Comparison of ENCODE assay signal across 20 cellular contexts in genomic region chr11:110897035-110897434, GRCh38.
DNase-seq lines count a peak whose midpoint lies in the region; ATAC-seq and FAIRE-seq lines count a peak whose summit lies in the region.
"Had no signal": no experiment of that assay in that cellular context is flagged by ENCODE, and none has a peak within 500 bp of the region (broad histone marks: within the 10 kb centered on the region; RNA-seq: fewer than 3 reads in every experiment).

No MANE protein-coding gene starts in this region.

- DNase-seq in AG20443 (ENCODE audit: low spot score) (peak; percentile 60), NCI-H226 (peak; percentile 14), renal cortical epithelial cell (ENCODE audit: low read depth) (peak; percentile 25), Ammon's horn (ENCODE audit: low spot score) (no peak), immature natural killer cell (no peak)
- no peak for DNase-seq in stimulated activated naive CD8-positive, alpha-beta T cell treated with anti-CD3 and anti-CD28 coated beads, Interleukin-15, Interleukin-2, amounts not matched to agents 100 U/mL and 50 U/mL, for 24 hours
- DNase-seq: activated CD4-positive, alpha-beta T cell treated with anti-CD3 and anti-CD28 coated beads for 4 hours; effector CD4-positive, alpha-beta T cell; foreskin melanocyte; GDM1; left colon; mucosa of descending colon; NCI-H2081 treated with DMSO at 0.1 percent for 48 hours; NCI-H510A treated with DMSO at 0.1 percent for 48 hours; occipital lobe; OCI-M1; right lobe of liver had no signal

- H3K9me3 Mint-ChIP-seq in immature natural killer cell = peaks cover 0 to 14% (median 0%) of the 10 kb centered on the region in 6 donors

- H3K4me1 Mint-ChIP-seq in immature natural killer cell = peaks cover 4 to 8% of the 10 kb centered on the region in 2 donors

- H3K27ac Mint-ChIP-seq in immature natural killer cell = no peak overlapping the region

- ATAC-seq in stimulated activated naive CD8-positive, alpha-beta T cell treated with anti-CD3 and anti-CD28 coated beads, Interleukin-15, Interleukin-2, amounts not matched to agents 100 U/mL and 50 U/mL, for 24 hours = no peak
- no peak for ATAC-seq in HG02981 (IDR thresholded peaks at IDR 0.05; ENCODE audit: unreplicated experiment)
- ATAC-seq: left colon, mucosa of descending colon, right lobe of liver had no signal

- H3K36me3 Mint-ChIP-seq in immature natural killer cell = no peaks in the 10 kb centered on the region

- no peak overlapping the region for H3K4me3 Mint-ChIP-seq in immature natural killer cell

- FAIRE-seq in endometrium (lab: Jason Lieb, UNC) = peak; percentile 70
- FAIRE-seq: D721Med had no signal

- peaks cover 0 to 2% (median 0%) of the 10 kb centered on the region in 3 donors for H3K27me3 Mint-ChIP-seq in immature natural killer cell (ENCODE audit: low read depth in 3 of 3)

Comparison
In these comparisons a context has a peak if more than half of its experiments do, and no peak if none do; other contexts are left out.
1. DNase-seq: peak in AG20443 (single experiment), NCI-H226 (single experiment) and renal cortical epithelial cell (single experiment); none in stimulated activated naive CD8-positive, alpha-beta T cell treated with anti-CD3 and anti-CD28 coated beads, Interleukin-15, Interleukin-2, amounts not matched to agents 100 U/mL and 50 U/mL, for 24 hours (single experiment), Ammon's horn (single experiment) and immature natural killer cell (0 of 3).